Comparison of ENCODE assay signal across 18 cellular contexts in genomic region chr12:94180558-94181296, GRCh38. TPM values are rescaled to one million over a fixed set of nuclear protein-coding genes. Genes with fewer than 3 reads are reported as not detected.
A peak's percentile ranks its signal among the peaks of the same experiment; 100 is the strongest.
DNase-seq lines count a peak whose midpoint lies in the region; ATAC-seq and TF ChIP-seq lines count a peak whose summit lies in the region.
"Had no signal": no experiment of that assay in that cellular context is flagged by ENCODE, and none has a peak within 500 bp of the region (broad histone marks: within the 10 kb centered on the region; RNA-seq: fewer than 3 reads in every experiment).

No MANE protein-coding gene starts in this region.

- H3K4me3 ChIP-seq in mucosa of descending colon (no peak overlapping the region), trophoblast cell (ENCODE audit: low read depth, low read length) (no peak overlapping the region)

- H3K27me3 ChIP-seq in trophoblast cell (ENCODE audit: insufficient read depth, low read length) = no peaks in the 10 kb centered on the region

- no peak overlapping the region for H4K91ac ChIP-seq in trophoblast cell (ENCODE audit: low read depth, low read length)

- no peak overlapping the region for H3K4ac ChIP-seq in trophoblast cell (ENCODE audit: low read depth, low read length)

- H3K18ac ChIP-seq in trophoblast cell (ENCODE audit: low read length) = no peak overlapping the region

- peak; percentile 2 for DNase-seq in NCI-H510A treated with DMSO at 0.1 percent for 48 hours (lab: John Stamatoyannopoulos, UW)
- no peak for DNase-seq in NCI-H510A (lab: John Stamatoyannopoulos, UW)
- DNase-seq in KG1 (lab: John Stamatoyannopoulos, UW) = peak; percentile 49
- peak; percentile 63 for DNase-seq in UCSD-AML1 (lab: John Stamatoyannopoulos, UW; ENCODE audit: unreplicated experiment)
- no peak for DNase-seq in mucosa of descending colon
- DNase-seq in iPS-NIHi11 (ENCODE audit: low spot score) = no peak
- DNase-seq in NCI-H2107 (lab: John Stamatoyannopoulos, UW) = no peak
- DNase-seq in trophoblast cell = no peak
- DNase-seq: activated CD4-positive, alpha-beta T cell treated with anti-CD3 and anti-CD28 coated beads, Interleukin-2, amount 50 U/mL, for 48 hours; cerebellar nuclear complex; kidney glomerular epithelial cell; NCI-H1436 treated with DMSO at 0.1 percent for 48 hours; NCI-H748 treated with DMSO at 0.1 percent for 48 hours had no signal

- peaks cover 8% of the 10 kb centered on the region for H3K4me1 ChIP-seq in mucosa of descending colon (ENCODE audit: low read depth)
- no peaks in the 10 kb centered on the region for H3K4me1 ChIP-seq in trophoblast cell (ENCODE audit: control insufficient read depth in 1 of 2, insufficient read depth in 2 of 2, low read length in 2 of 2)

- H2BK120ac ChIP-seq in trophoblast cell (ENCODE audit: insufficient read depth, low read length, poor library complexity) = no peak overlapping the region

- H3K9ac ChIP-seq in trophoblast cell (ENCODE audit: low read length) = no peak overlapping the region

- intact Hi-C loops in mucosa of descending colon (cut with DNase I, micrococcal nuclease) = no loop called here

- no peak overlapping the region for H3K14ac ChIP-seq in trophoblast cell (ENCODE audit: low read length)

- no peak overlapping the region for H3K27ac ChIP-seq in trophoblast cell (ENCODE audit: low read depth, low read length)
- H3K27ac ChIP-seq: 22Rv1 had no signal

- H2BK12ac ChIP-seq in trophoblast cell (ENCODE audit: low read length) = no peak overlapping the region

- no peak overlapping the region for H3K23ac ChIP-seq in trophoblast cell (ENCODE audit: low read length)

- no peak overlapping the region for H3K4me2 ChIP-seq in trophoblast cell (ENCODE audit: low read length)

- H3K36me3 ChIP-seq in mucosa of descending colon (ENCODE audit: low read depth) = no peaks in the 10 kb centered on the region
- H3K36me3 ChIP-seq in trophoblast cell (ENCODE audit: control insufficient read depth in 1 of 2, insufficient read depth in 2 of 2, low read length in 2 of 2) = no peaks in the 10 kb centered on the region

- H2AK5ac ChIP-seq in trophoblast cell (ENCODE audit: low read length) = no peak overlapping the region

- H3K79me2 ChIP-seq in trophoblast cell (ENCODE audit: control insufficient read depth, insufficient read depth, low read length, poor library complexity) = no peaks in the 10 kb centered on the region

- no peak overlapping the region for H4K12ac ChIP-seq in trophoblast cell (ENCODE audit: low read depth, low read length)

- WGBS in trophoblast cell (ENCODE audit: extremely low coverage, insufficient coverage, insufficient read length) = no CpG with 5 or more reads among the region's 6 CpGs

- TF ChIP-seq CTCF in mucosa of descending colon (IDR thresholded peaks at IDR 0.05) = no peak

- H2BK5ac ChIP-seq in trophoblast cell (ENCODE audit: low read depth, low read length, poor library complexity) = no peak overlapping the region

- peaks cover 4% of the 10 kb centered on the region for H3K9me3 ChIP-seq in mucosa of descending colon
- H3K9me3 ChIP-seq in trophoblast cell (ENCODE audit: insufficient read depth, low read depth, low read length) = no peaks in the 10 kb centered on the region

- peak; percentile 35 for ATAC-seq in mucosa of descending colon
- ATAC-seq: naive thymus-derived CD8-positive, alpha-beta T cell; sciatic nerve; SK-N-SH treated with all-trans-retinoic acid at 6 μM for 48 hours had no signal

- H3K79me1 ChIP-seq in trophoblast cell (ENCODE audit: low read length) = no peaks in the 10 kb centered on the region

- no peak overlapping the region for H2AFZ ChIP-seq in trophoblast cell (ENCODE audit: insufficient read depth, low read length, poor library complexity)

- H4K8ac ChIP-seq in trophoblast cell (ENCODE audit: low read depth, low read length) = no peak overlapping the region

RNA-seq across cellular contexts. Expression of gene PLXNC1, which starts 32.4 kb away (rescaled TPM):
- total RNA-seq in mucosa of descending colon = 10 to 100 TPM in 1 of 3 donors, 1 to 10 TPM in 2; 5.2 to 13.2 (median 6.2) TPM
- polyA plus RNA-seq in trophoblast cell (2013) = 0.21 and 0.22 TPM in 2 replicates
- polyA plus RNA-seq: endothelial cell of umbilical vein had no signal

Comparison
In these comparisons a context has a peak if more than half of its experiments do, and no peak if none do; other contexts are left out.
1. DNase-seq: peak in NCI-H510A treated with DMSO at 0.1 percent for 48 hours (single experiment), KG1 (single experiment) and UCSD-AML1 (single experiment); none in NCI-H510A (single experiment), mucosa of descending colon (0 of 3), iPS-NIHi11 (single experiment), NCI-H2107 (single experiment) and trophoblast cell (0 of 2).